In genomic region chr6:47308223-47308567, GRCh38 we compare ENCODE assay signal across 9 cellular contexts. TPM values are rescaled to one million over a fixed set of nuclear protein-coding genes. Genes with fewer than 3 reads are reported as not detected.
A peak's percentile ranks its signal among the peaks of the same experiment; 100 is the strongest.
DNase-seq lines count a peak whose midpoint lies in the region; ATAC-seq and TF ChIP-seq lines count a peak whose summit lies in the region.
"Had no signal": no experiment of that assay in that cellular context is flagged by ENCODE, and none has a peak within 500 bp of the region (broad histone marks: within the 10 kb centered on the region; RNA-seq: fewer than 3 reads in every experiment).

No MANE protein-coding gene starts in this region.

- H3K4me1 Mint-ChIP-seq in activated naive CD4-positive, alpha-beta T cell treated with anti-CD3 and anti-CD28 coated beads, Interleukin-2, amount 10 ng/mL, durations not matched to agents 7 days and 5 days = peaks cover 11% of the 10 kb centered on the region

- no peak overlapping the region for H3K27ac Mint-ChIP-seq in activated naive CD4-positive, alpha-beta T cell treated with anti-CD3 and anti-CD28 coated beads, Interleukin-2, amount 10 ng/mL, durations not matched to agents 7 days and 5 days

- DNase-seq in activated naive CD4-positive, alpha-beta T cell treated with anti-CD3 and anti-CD28 coated beads, Interleukin-2, amount 10 ng/mL, durations not matched to agents 7 days and 5 days = no peak
- no peak for DNase-seq in activated naive CD4-positive, alpha-beta T cell treated with Interleukin-2 at 50 U/mL for 16 hours
- peak; percentile 19 for DNase-seq in astrocyte of the spinal cord (ENCODE audit: low read depth, low spot score)
- DNase-seq in right lobe of liver = no peak
- DNase-seq in transverse colon = no peak
- DNase-seq in GM19238 (ENCODE audit: insufficient read length, low spot score) = no peak
- DNase-seq: NCI-H1048 had no signal

- in situ Hi-C loops in astrocyte of the spinal cord (cut with HindIII; ENCODE audit: low sequenced_read_pairs) = no loop called here
- in situ Hi-C loops in transverse colon (cut with MboI; ENCODE audit: low pct_ligation_motif_present in 1 of 4, low pct_unique_long_range_greater_than_20kb in 1 of 4, low sequenced_read_pairs in 3 of 4) = loop anchor here (5.0 to 25.0 kb wide), 3 partner anchors 211 to 471 kb away; no protein-coding TSS in a partner anchor

- peaks cover 54% of the 10 kb centered on the region for H3K27me3 Mint-ChIP-seq in activated naive CD4-positive, alpha-beta T cell treated with anti-CD3 and anti-CD28 coated beads, Interleukin-2, amount 10 ng/mL, durations not matched to agents 7 days and 5 days

- H3K27ac ChIP-seq in right lobe of liver (no peak overlapping the region), transverse colon (peak overlapping the region; percentile 89 to 92 (median 91))

- peak overlapping the region; percentile 50 for H3K4me3 Mint-ChIP-seq in activated naive CD4-positive, alpha-beta T cell treated with anti-CD3 and anti-CD28 coated beads, Interleukin-2, amount 10 ng/mL, durations not matched to agents 7 days and 5 days

- intact Hi-C loops in right lobe of liver (cut with DNase I) = loop anchor here in 1 of 2 donors (5.0 kb wide), 1 partner anchor 211 kb away; no protein-coding TSS in a partner anchor
- intact Hi-C loops in transverse colon (cut with DNase I; ENCODE audit: low total_unique reads) = loop anchor here (10.0 kb wide), 1 partner anchor 63 kb away; no protein-coding TSS in a partner anchor

- H3K36me3 Mint-ChIP-seq in activated naive CD4-positive, alpha-beta T cell treated with anti-CD3 and anti-CD28 coated beads, Interleukin-2, amount 10 ng/mL, durations not matched to agents 7 days and 5 days = no peaks in the 10 kb centered on the region

- CTCF ChIA-PET in activated naive CD4-positive, alpha-beta T cell treated with anti-CD3 and anti-CD28 coated beads, Interleukin-2, amount 10 ng/mL, durations not matched to agents 7 days and 5 days (lab: Charles Lee) = interaction anchor here (4.4 kb wide), 1 partner anchor 212 kb away, joined by 57 read pairs; no protein-coding TSS in a partner anchor

- TF ChIP-seq CTCF in astrocyte of the spinal cord (IDR thresholded peaks at IDR 0.05; ENCODE audit: low read depth, low read length) (no peak), right lobe of liver (IDR thresholded peaks at IDR 0.05) (no peak), transverse colon (IDR thresholded peaks at IDR 0.05) (no peak)

- H3K27me3 ChIP-seq in right lobe of liver (peaks cover 0 to 6% of the 10 kb centered on the region in 2 donors), transverse colon (no peaks in the 10 kb centered on the region)

- H3K4me3 ChIP-seq in astrocyte of the spinal cord (ENCODE audit: low read depth, low read length) (peak overlapping the region; percentile 53), right lobe of liver (peak overlapping the region; percentile 57 to 68 (median 63)), transverse colon (peak overlapping the region; percentile 61 to 92 (median 70))

- H3K9me3 ChIP-seq in right lobe of liver (no peaks in the 10 kb centered on the region), transverse colon (no peaks in the 10 kb centered on the region)

- no peaks in the 10 kb centered on the region for H3K36me3 ChIP-seq in right lobe of liver
- no peaks in the 10 kb centered on the region for H3K36me3 ChIP-seq in transverse colon

- H3K4me1 ChIP-seq in right lobe of liver (no peaks in the 10 kb centered on the region), transverse colon (peaks cover under 1 to 42% (median 21%) of the 10 kb centered on the region in 4 donors)

- TF ChIP-seq POLR2A in right lobe of liver (IDR thresholded peaks at IDR 0.05) (no peak), transverse colon (IDR thresholded peaks at IDR 0.05) (no peak)

- no peaks in the 10 kb centered on the region for H3K9me3 Mint-ChIP-seq in activated naive CD4-positive, alpha-beta T cell treated with anti-CD3 and anti-CD28 coated beads, Interleukin-2, amount 10 ng/mL, durations not matched to agents 7 days and 5 days

- ATAC-seq in right lobe of liver (no peak), HG02840 (IDR thresholded peaks at IDR 0.05; ENCODE audit: low FRiP score, unreplicated experiment) (no peak), GM21529 (IDR thresholded peaks at IDR 0.05; ENCODE audit: unreplicated experiment) (no peak)

- WGBS in right lobe of liver (ENCODE audit: insufficient coverage, low coverage, low lambda C conversion rate, missing lambda C conversion rate) = 29% methylated on average over 2 of the region's 3 CpGs
- WGBS in transverse colon (ENCODE audit: low coverage in 1 of 2), 2 donors = 15 to 27% methylated on average over 2 to 3 of the region's 3 CpGs

- no peak for TF ChIP-seq EP300 in transverse colon (IDR thresholded peaks at IDR 0.05; ENCODE audit: low read depth)

RNA-seq across cellular contexts. Expression of gene TNFRSF21, which starts 1.5 kb away (rescaled TPM):
- total RNA-seq in right lobe of liver = 1 to 10 TPM; 1.9 to 7.9 (median 5.3) TPM
- 100 to 1,000 TPM in 1 of 4 donors, 10 to 100 TPM in 3; 45.4 to 136 (median 73.4) TPM for total RNA-seq in transverse colon

Comparison
In these comparisons a context has a peak if more than half of its experiments do, and no peak if none do; other contexts are left out.
1. H3K27ac ChIP-seq: peak in transverse colon (4 of 4); none in right lobe of liver (0 of 3).
2. RNA of gene TNFRSF21, which starts 1.5 kb away (total RNA-seq): 45.4 to 136 TPM in transverse colon; 1.9 to 7.9 TPM in right lobe of liver; every median in the first group is over 4 times any median in the second.
3. Peak in every context shown above with its lines, with median percentiles within 50 percentile points of each other: H3K4me3 ChIP-seq.